In genomic region chr19:53132231-53132991, GRCh38 we compare ENCODE assay signal across 8 cellular contexts. TPM values are rescaled to one million over a fixed set of nuclear protein-coding genes. Genes with fewer than 3 reads are reported as not detected.
DNase-seq lines count a peak whose midpoint lies in the region; ATAC-seq and TF ChIP-seq lines count a peak whose summit lies in the region.

TSS of gene ZNF415 (minus strand) at chr19:53132910. CDS start at chr19:53122676, 10,234 bp downstream.

- peak within 1 kb of the TSS; percentile 77 for H3K4me3 ChIP-seq in AG09309 (ENCODE audit: control insufficient read depth, low read depth, low read length)
- H3K4me3 ChIP-seq in left lung = peak within 1 kb of the TSS; percentile 50 to 56

- peaks cover 30% of the 10 kb centered on the region for H3K36me3 Mint-ChIP-seq in activated CD4-positive, alpha-beta T cell treated with anti-CD3 and anti-CD28 coated beads for 36 hours (ENCODE audit: low read depth)

- peaks cover 20% of the 10 kb centered on the region for H3K4me1 Mint-ChIP-seq in activated CD4-positive, alpha-beta T cell treated with anti-CD3 and anti-CD28 coated beads for 36 hours

- POLR2A ChIA-PET in activated CD4-positive, alpha-beta T cell treated with anti-CD3 and anti-CD28 coated beads for 36 hours (lab: Charles Lee) = no interaction called here

- TF ChIP-seq CTCF in AG09309 (IDR thresholded peaks at IDR 0.05; ENCODE audit: control insufficient read depth, insufficient read depth, low read depth, low read length, missing control alignments) (no peak), left lung (IDR thresholded peaks at IDR 0.05) (no peak)

- peak within 1 kb of the TSS; percentile 68 for H3K27ac Mint-ChIP-seq in activated CD4-positive, alpha-beta T cell treated with anti-CD3 and anti-CD28 coated beads for 36 hours

- H3K9me3 Mint-ChIP-seq in activated CD4-positive, alpha-beta T cell treated with anti-CD3 and anti-CD28 coated beads for 36 hours (ENCODE audit: low read depth) = peaks cover 35% of the 10 kb centered on the region

- peak within 1 kb of the TSS; percentile 39 to 48 for H3K27ac ChIP-seq in left lung

- peaks cover 0 to 49% of the 10 kb centered on the region in 2 donors for H3K9me3 ChIP-seq in left lung

- H3K4me1 ChIP-seq in left lung = peaks cover 6 to 9% of the 10 kb centered on the region in 2 donors

- intact Hi-C loops in activated CD4-positive, alpha-beta T cell treated with anti-CD3 and anti-CD28 coated beads for 36 hours (cut with DNase I, micrococcal nuclease) = loop anchor here in 1 of 2 experiments (1.0 kb wide), 1 partner anchor 27 kb away; the partner anchor contains the start of gene ZNF347
- intact Hi-C loops in left lung (cut with DNase I) = no loop called here

- H3K36me3 ChIP-seq in left lung = no peaks in the 10 kb centered on the region

- peak; percentile 94 for ATAC-seq in activated CD4-positive, alpha-beta T cell treated with anti-CD3 and anti-CD28 coated beads for 36 hours
- ATAC-seq in left lung = peak; percentile 96
- no peak for ATAC-seq in HG03521 (IDR thresholded peaks at IDR 0.05; ENCODE audit: unreplicated experiment)
- no peak for ATAC-seq in HG03457 (IDR thresholded peaks at IDR 0.05; ENCODE audit: unreplicated experiment)

- CTCF ChIA-PET in activated CD4-positive, alpha-beta T cell treated with anti-CD3 and anti-CD28 coated beads for 36 hours (lab: Charles Lee) = no interaction called here

- peaks cover 10% of the 10 kb centered on the region for H3K27me3 Mint-ChIP-seq in activated CD4-positive, alpha-beta T cell treated with anti-CD3 and anti-CD28 coated beads for 36 hours

- no peak for DNase-seq in AG09309 (ENCODE audit: low read depth)
- peak; percentile 19 for DNase-seq in HuH-7.5 (ENCODE audit: low spot score)
- DNase-seq in activated CD4-positive, alpha-beta T cell treated with anti-CD3 and anti-CD28 coated beads for 36 hours = peak; percentile 89
- peak; percentile 88 for DNase-seq in ecto neural progenitor cell (ENCODE audit: low spot score)
- peak; percentile 82 to 90 for DNase-seq in left lung
- peak; percentile 23 to 39 for DNase-seq in stimulated activated CD4-positive, alpha-beta T cell treated with anti-CD3 and anti-CD28 coated beads, Interleukin-15, amount 100 ng/mL, for 48 hours (ENCODE audit: low read depth in 2 of 2)

- peaks cover 0 to 7% of the 10 kb centered on the region in 2 donors for H3K27me3 ChIP-seq in left lung

- peak within 1 kb of the TSS; percentile 75 for H3K4me3 Mint-ChIP-seq in activated CD4-positive, alpha-beta T cell treated with anti-CD3 and anti-CD28 coated beads for 36 hours

RNA-seq across cellular contexts. Expression of gene ZNF415, which starts in this region (rescaled TPM):
- 1 to 10 TPM; 3.2 to 3.3 TPM for total RNA-seq in activated CD4-positive, alpha-beta T cell treated with anti-CD3 and anti-CD28 coated beads for 36 hours
- total RNA-seq in left lung = 1 to 10 TPM; 7.2 to 8.4 TPM

Comparison
In these comparisons a context has a peak if more than half of its experiments do, and no peak if none do; other contexts are left out.
1. ATAC-seq: peak in activated CD4-positive, alpha-beta T cell treated with anti-CD3 and anti-CD28 coated beads for 36 hours (single experiment) and left lung (single experiment); none in HG03521 (single experiment) and HG03457 (single experiment).